ENCODE assay signal across 18 cellular contexts in genomic region chr11:47989779-47990178, GRCh38. TPM values are rescaled to one million over a fixed set of nuclear protein-coding genes. Genes with fewer than 3 reads are reported as not detected.
DNase-seq lines count a peak whose midpoint lies in the region; ATAC-seq and TF ChIP-seq lines count a peak whose summit lies in the region.
"Had no signal": no experiment of that assay in that cellular context is flagged by ENCODE, and none has a peak within 500 bp of the region (broad histone marks: within the 10 kb centered on the region; RNA-seq: fewer than 3 reads in every experiment).

No MANE protein-coding gene starts in this region.

- H2AFZ ChIP-seq in PC-9 (no peak overlapping the region), hepatocyte (no peak overlapping the region)

- H4K20me1 ChIP-seq in PC-9 (ENCODE audit: insufficient read depth) (no peaks in the 10 kb centered on the region), hepatocyte (ENCODE audit: insufficient read depth, poor library complexity, severe bottlenecking) (no peaks in the 10 kb centered on the region)

- BruUV-seq in PC-9 (replicated peaks; lab: Mats Ljungman, UMichigan), result no TSS peak

- H3K27ac ChIP-seq in PC-9, result peak overlapping the region; percentile 62
- H3K27ac ChIP-seq in hepatocyte, result peak overlapping the region; percentile 82
- H3K27ac ChIP-seq: ovary, testis had no signal

- peaks cover 53% of the 10 kb centered on the region for H3F3A ChIP-seq in PC-9 (ENCODE audit: insufficient read depth, low read depth)

- no peak for ATAC-seq in stimulated activated naive B cell treated with anti-CD40 and anti-IgM and Interleukin-4, amounts not matched to agents 10 μg/mL and 1 μg/mL and 100 μg/mL, for 72 hours (replicated peaks)
- ATAC-seq in activated CD4-positive, alpha-beta T cell treated with anti-CD3 and anti-CD28 coated beads for 36 hours, result no peak
- ATAC-seq in GM18502 (IDR thresholded peaks at IDR 0.05; ENCODE audit: poor library complexity, unreplicated experiment), result no peak

- 0 out of 2 replicates have a peak, but pooled peaks cover 5% of the 10 kb centered on the region for H3K36me3 ChIP-seq in PC-9 (ENCODE audit: low read depth)
- no peaks in the 10 kb centered on the region for H3K36me3 ChIP-seq in hepatocyte (replicated peaks; ENCODE audit: insufficient read depth, low read depth)
- H3K36me3 ChIP-seq: ovary had no signal

- H3K9me3 ChIP-seq in PC-9 (ENCODE audit: insufficient read depth, low read depth) (no peaks in the 10 kb centered on the region), hepatocyte (ENCODE audit: low read depth) (no peaks in the 10 kb centered on the region)
- H3K9me3 ChIP-seq: ovary, testis had no signal

- H3K4me3 ChIP-seq in PC-9 (no peak overlapping the region), hepatocyte (no peak overlapping the region)
- H3K4me3 ChIP-seq: ovary, testis had no signal

- H3K4me3 Mint-ChIP-seq in stimulated activated naive B cell treated with anti-CD40 and anti-IgM and Interleukin-4, amounts not matched to agents 10 μg/mL and 1 μg/mL and 100 μg/mL, for 72 hours, result no peak overlapping the region
- no peak overlapping the region for H3K4me3 Mint-ChIP-seq in activated CD4-positive, alpha-beta T cell treated with anti-CD3 and anti-CD28 coated beads for 36 hours
- H3K4me3 Mint-ChIP-seq: H9 had no signal

- POLR2A ChIA-PET in PC-9 (lab: Charles Lee; ENCODE audit: unreplicated experiment), result no interaction called here
- POLR2A ChIA-PET in activated CD4-positive, alpha-beta T cell treated with anti-CD3 and anti-CD28 coated beads for 36 hours (lab: Charles Lee), result interaction anchor here (0.6 to 0.7 kb wide), 2 partner anchors 9 to 37 kb away, joined by 3 to 5 read pairs; no protein-coding TSS in a partner anchor

- DNase-seq in EH (ENCODE audit: low read depth) (peak; percentile 49), PC-9 (no peak), hepatocyte (ENCODE audit: low spot score) (no peak), anterior cingulate cortex (lab: John Stamatoyannopoulos, UW) (no peak)
- no peak for DNase-seq in stimulated activated naive B cell treated with anti-CD40 and anti-IgM and Interleukin-4, amounts not matched to agents 10 μg/mL and 1 μg/mL and 100 μg/mL, for 72 hours
- no peak for DNase-seq in activated CD4-positive, alpha-beta T cell treated with anti-CD3 and anti-CD28 coated beads for 36 hours
- DNase-seq: activated CD4-positive, CD25-positive, alpha-beta regulatory T cell; activated CD8-positive, alpha-beta memory T cell treated with anti-CD3 and anti-CD28 coated beads for 24 hours; amniotic stem cell; H9; hippocampal formation; NCI-H1694; NCI-H226; ovary; Right ventricle myocardium superior; T-helper 1 cell; testis had no signal

- H3K79me2 ChIP-seq in PC-9 (ENCODE audit: low read depth) (peaks cover 95% of the 10 kb centered on the region), hepatocyte (peaks cover 87% of the 10 kb centered on the region)

- H3K4me2 ChIP-seq in PC-9 (0 out of 2 replicates have a peak overlapping the region, but pooled peaks have one; percentile 6), hepatocyte (no peak overlapping the region)

- H3K9me3 Mint-ChIP-seq in stimulated activated naive B cell treated with anti-CD40 and anti-IgM and Interleukin-4, amounts not matched to agents 10 μg/mL and 1 μg/mL and 100 μg/mL, for 72 hours, result no peaks in the 10 kb centered on the region
- no peaks in the 10 kb centered on the region for H3K9me3 Mint-ChIP-seq in activated CD4-positive, alpha-beta T cell treated with anti-CD3 and anti-CD28 coated beads for 36 hours (ENCODE audit: low read depth)
- H3K9me3 Mint-ChIP-seq: H9 had no signal

- TF ChIP-seq CTCF in PC-9 (conservative IDR thresholded peaks at IDR 0.05) (no peak), hepatocyte (IDR thresholded peaks at IDR 0.05; ENCODE audit: poor library complexity) (no peak)

- H3K9me2 ChIP-seq in PC-9 (ENCODE audit: insufficient read depth) (no peaks in the 10 kb centered on the region), hepatocyte (replicated peaks; ENCODE audit: insufficient read depth) (no peaks in the 10 kb centered on the region)

- H3K27ac Mint-ChIP-seq in stimulated activated naive B cell treated with anti-CD40 and anti-IgM and Interleukin-4, amounts not matched to agents 10 μg/mL and 1 μg/mL and 100 μg/mL, for 72 hours, result peak overlapping the region; percentile 69
- H3K27ac Mint-ChIP-seq in activated CD4-positive, alpha-beta T cell treated with anti-CD3 and anti-CD28 coated beads for 36 hours, result no peak overlapping the region
- H3K27ac Mint-ChIP-seq: H9 had no signal

- peaks cover 32 to 57% of the 10 kb centered on the region in 2 donors for H3K4me1 Mint-ChIP-seq in stimulated activated naive B cell treated with anti-CD40 and anti-IgM and Interleukin-4, amounts not matched to agents 10 μg/mL and 1 μg/mL and 100 μg/mL, for 72 hours
- H3K4me1 Mint-ChIP-seq in activated CD4-positive, alpha-beta T cell treated with anti-CD3 and anti-CD28 coated beads for 36 hours, result peaks cover 58% of the 10 kb centered on the region

- H3K36me3 Mint-ChIP-seq in stimulated activated naive B cell treated with anti-CD40 and anti-IgM and Interleukin-4, amounts not matched to agents 10 μg/mL and 1 μg/mL and 100 μg/mL, for 72 hours, result peaks cover 0 to 3% of the 10 kb centered on the region in 2 donors
- H3K36me3 Mint-ChIP-seq in activated CD4-positive, alpha-beta T cell treated with anti-CD3 and anti-CD28 coated beads for 36 hours (ENCODE audit: low read depth), result no peaks in the 10 kb centered on the region

- CTCF ChIA-PET in PC-9 (lab: Charles Lee), result no interaction called here
- CTCF ChIA-PET in activated CD4-positive, alpha-beta T cell treated with anti-CD3 and anti-CD28 coated beads for 36 hours (lab: Charles Lee), result interaction anchor here (0.7 kb wide), 1 partner anchor 8 kb away, joined by 3 read pairs; no protein-coding TSS in a partner anchor

- intact Hi-C loops in PC-9 (cut with micrococcal nuclease; ENCODE audit: unreplicated experiment), result loop anchor here (1.0 to 5.0 kb wide), 3 partner anchors 17 to 72 kb away; no protein-coding TSS in a partner anchor
- intact Hi-C loops in activated CD4-positive, alpha-beta T cell treated with anti-CD3 and anti-CD28 coated beads for 36 hours (cut with DNase I, micrococcal nuclease), result loop anchor here in 1 of 2 experiments (5.0 kb wide), 1 partner anchor 1157 kb away; no protein-coding TSS in a partner anchor

- 88% methylated on average over 2 of the region's 2 CpGs for WGBS in hepatocyte (ENCODE audit: low lambda C conversion rate, missing lambda C conversion rate)

- peaks cover 72% of the 10 kb centered on the region for H3K4me1 ChIP-seq in PC-9 (replicated peaks; ENCODE audit: insufficient read depth)
- H3K4me1 ChIP-seq in hepatocyte (ENCODE audit: insufficient read depth), result no peaks in the 10 kb centered on the region
- H3K4me1 ChIP-seq: testis had no signal

- H3K27me3 ChIP-seq in PC-9 (ENCODE audit: insufficient read depth, low read depth), result no peaks in the 10 kb centered on the region
- no peaks in the 10 kb centered on the region for H3K27me3 ChIP-seq in hepatocyte
- H3K27me3 ChIP-seq: ovary, testis had no signal

- H3K27me3 Mint-ChIP-seq in stimulated activated naive B cell treated with anti-CD40 and anti-IgM and Interleukin-4, amounts not matched to agents 10 μg/mL and 1 μg/mL and 100 μg/mL, for 72 hours, result no peaks in the 10 kb centered on the region
- no peaks in the 10 kb centered on the region for H3K27me3 Mint-ChIP-seq in activated CD4-positive, alpha-beta T cell treated with anti-CD3 and anti-CD28 coated beads for 36 hours

RNA-seq across cellular contexts. Expression of gene PTPRJ, which starts 9.4 kb away (rescaled TPM):
- 43.3 and 43.7 TPM in 2 replicates for total RNA-seq in PC-9 (2021)
- total RNA-seq in hepatocyte, result 16.4 and 21.0 TPM in 2 replicates
- 7.5 and 9.3 TPM in 2 replicates for polyA plus RNA-seq in hepatocyte
- 10 to 100 TPM; 20.8 to 21.3 TPM for total RNA-seq in activated CD4-positive, alpha-beta T cell treated with anti-CD3 and anti-CD28 coated beads for 36 hours
